18 cellular contexts compared by ENCODE assay signal in genomic region chr1:221411283-221411682, GRCh38.
DNase-seq lines count a peak whose midpoint lies in the region; ATAC-seq and TF ChIP-seq lines count a peak whose summit lies in the region.
"Had no signal": no experiment of that assay in that cellular context is flagged by ENCODE, and none has a peak within 500 bp of the region (broad histone marks: within the 10 kb centered on the region; RNA-seq: fewer than 3 reads in every experiment).

No MANE protein-coding gene starts in this region.

- no peaks in the 10 kb centered on the region for H3K27me3 ChIP-seq in upper lobe of right lung
- H3K27me3 ChIP-seq: BE2C had no signal

- H3K27ac ChIP-seq in upper lobe of right lung = no peak overlapping the region
- H3K27ac ChIP-seq: GM23248 had no signal

- intact Hi-C loops in upper lobe of right lung (cut with DNase I) = no loop called here

- no peak for TF ChIP-seq CTCF in upper lobe of right lung (IDR thresholded peaks at IDR 0.05)
- no peak for TF ChIP-seq CTCF in omental fat pad (IDR thresholded peaks at IDR 0.05)

- H3K4me3 ChIP-seq in upper lobe of right lung = no peak overlapping the region
- H3K4me3 ChIP-seq: GM23248 had no signal

- H3K9me3 ChIP-seq in upper lobe of right lung = no peaks in the 10 kb centered on the region
- H3K9me3 ChIP-seq: BE2C had no signal

- H3K36me3 ChIP-seq in upper lobe of right lung = no peaks in the 10 kb centered on the region
- H3K36me3 ChIP-seq: BE2C had no signal

- H3K4me1 ChIP-seq in upper lobe of right lung = no peaks in the 10 kb centered on the region
- H3K4me1 ChIP-seq: BE2C had no signal

- DNase-seq in COLO668 (lab: John Stamatoyannopoulos, UW; ENCODE audit: unreplicated experiment) (peak; percentile 23), COR-L47 (lab: John Stamatoyannopoulos, UW) (peak; percentile 2), dermis blood vessel endothelial cell (peak; percentile 92), lung microvascular endothelial cell (ENCODE audit: low read depth in 2 of 2) (peak; percentile 48 to 60), upper lobe of right lung (no peak), omental fat pad (ENCODE audit: low spot score) (no peak)
- DNase-seq: ACHN; BE2C; C1 segment of cervical spinal cord; CD4-positive, CD25-positive, alpha-beta regulatory T cell; CD8-positive, alpha-beta memory T cell; DMS79 treated with DMSO at 0.1 percent for 48 hours; GF-D8; GM23248; HCEC 1CT; KBM-7 had no signal

- ATAC-seq in upper lobe of right lung (no peak), omental fat pad (ENCODE audit: low FRiP score) (no peak), GM18907 (IDR thresholded peaks at IDR 0.05; ENCODE audit: unreplicated experiment) (no peak)
- ATAC-seq: HepG2 had no signal

Comparison
In these comparisons a context has a peak if more than half of its experiments do, and no peak if none do; other contexts are left out.
1. DNase-seq: peak in COLO668 (single experiment), COR-L47 (single experiment), dermis blood vessel endothelial cell (single experiment) and lung microvascular endothelial cell (2 of 2); none in upper lobe of right lung (single experiment) and omental fat pad (single experiment).